In the genomic region with DNA sequence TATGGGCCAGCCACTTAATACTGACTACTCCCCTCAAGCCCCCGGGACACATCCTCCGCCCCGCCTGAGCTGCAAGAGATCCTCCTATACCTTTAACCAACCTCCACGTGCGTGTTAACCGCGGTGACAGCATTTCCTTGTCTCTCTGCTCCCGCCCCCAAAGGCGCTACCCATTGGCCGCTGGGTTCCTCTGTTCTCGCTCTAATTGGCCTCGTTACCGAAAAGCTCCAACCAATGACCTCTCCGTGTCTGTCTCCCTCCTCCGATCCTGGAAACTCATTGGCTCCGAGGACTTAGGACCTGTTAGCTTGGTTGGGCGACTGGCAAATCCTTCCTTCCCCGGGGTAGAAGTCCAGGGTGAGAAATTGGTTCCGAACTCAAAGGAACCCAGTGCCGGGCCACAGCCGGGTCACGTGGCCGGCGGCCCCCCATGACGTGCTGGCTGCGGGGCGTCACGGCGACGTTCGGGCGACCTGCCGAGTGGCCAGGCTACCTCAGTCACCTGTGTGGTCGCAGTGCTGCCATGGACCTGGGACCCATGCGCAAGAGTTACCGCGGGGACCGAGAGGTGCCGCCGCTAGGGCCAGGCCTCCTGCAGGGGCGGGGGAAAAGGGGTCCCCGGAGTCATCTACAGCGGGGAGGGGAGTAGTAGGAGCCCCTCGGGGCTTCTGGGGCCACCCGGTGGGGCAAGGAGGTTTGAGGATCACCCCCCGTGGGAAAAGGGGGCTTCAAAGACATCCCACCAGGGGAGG, we compare ENCODE assay signal across 8 cellular contexts. TPM values are rescaled to one million over a fixed set of nuclear protein-coding genes. Genes with fewer than 3 reads are reported as not detected.
A peak's percentile ranks its signal among the peaks of the same experiment; 100 is the strongest.
DNase-seq lines count a peak whose midpoint lies in the region; TF ChIP-seq lines count a peak whose summit lies in the region.

A gene (plus strand): TSS at position 326 of the 752 bp plus-strand sequence. CDS start 105 bp downstream, at position 431.

- H2AFZ ChIP-seq in H9 (ENCODE audit: low read length) (no peak within 1 kb of the TSS), neural cell (ENCODE audit: low read depth, low read length) (no peak within 1 kb of the TSS)

- H3K18ac ChIP-seq in H9 (ENCODE audit: insufficient read length, low read depth, low read length): no peak within 1 kb of the TSS

- H3K4me2 ChIP-seq in H9 (ENCODE audit: insufficient read depth, insufficient read length, low read length) (peak within 1 kb of the TSS; percentile 98), neural cell (ENCODE audit: low read length) (no peak within 1 kb of the TSS)

- no peak within 1 kb of the TSS for H3K4ac ChIP-seq in H9 (ENCODE audit: low read depth, low read length)

- H3K9me3 ChIP-seq in H9 (ENCODE audit: control insufficient read depth, low read depth, low read length): no peaks in the 10 kb centered on the region
- peaks cover 5% of the 10 kb centered on the region for H3K9me3 ChIP-seq in MG63
- no peaks in the 10 kb centered on the region for H3K9me3 ChIP-seq in neural cell (ENCODE audit: low read length)
- H3K9me3 ChIP-seq in stomach: no peaks in the 10 kb centered on the region

- no peak within 1 kb of the TSS for H4K91ac ChIP-seq in H9 (ENCODE audit: insufficient read length, low read depth, low read length)

- H3T11ph ChIP-seq in H9 (ENCODE audit: low read length): no peak within 1 kb of the TSS

- no peak for TF ChIP-seq POLR2A in stomach (IDR thresholded peaks at IDR 0.05)

- no peak within 1 kb of the TSS for H2BK15ac ChIP-seq in H9 (ENCODE audit: low read depth, low read length)

- no peaks in the 10 kb centered on the region for H3K79me1 ChIP-seq in H9 (ENCODE audit: insufficient read depth, low read depth, low read length, poor library complexity, severe bottlenecking)

- H3K4me1 ChIP-seq in H9 (ENCODE audit: insufficient read depth, low read length): no peaks in the 10 kb centered on the region
- peaks cover 30 to 58% (median 45%) of the 10 kb centered on the region in 4 donors for H3K4me1 ChIP-seq in stomach

- in situ Hi-C loops in G401 (cut with HindIII; ENCODE audit: low sequenced_read_pairs): no loop called here

- H3K9me3 Mint-ChIP-seq in H9: no peaks in the 10 kb centered on the region; a peak in 3 of 5 replicates

- H2BK12ac ChIP-seq in H9 (ENCODE audit: insufficient read length, low read depth, low read length): no peak within 1 kb of the TSS

- H3K14ac ChIP-seq in H9 (ENCODE audit: insufficient read depth, low read length): no peak within 1 kb of the TSS

- H3K9me2 ChIP-seq in neural cell (ENCODE audit: insufficient read depth, low read length): no peaks in the 10 kb centered on the region

- H3K23ac ChIP-seq in H9 (ENCODE audit: insufficient read length, low read depth, low read length): no peak within 1 kb of the TSS

- peak within 1 kb of the TSS in 1 of 3 experiments; percentile 70; a peak in 1 of 7 replicates for H3K27ac Mint-ChIP-seq in H9

- DNase-seq in G401 (ENCODE audit: low spot score) (peak; percentile 100), H9 (peak; percentile 96), MG63 (peak; percentile 99), SHP77 treated with DMSO at 0.1 percent for 48 hours (lab: John Stamatoyannopoulos, UW) (peak; percentile 100), activated gamma-delta T cell (lab: John Stamatoyannopoulos, UW) (peak; percentile 59), fibroblast of villous mesenchyme (ENCODE audit: low read depth) (peak; percentile 96), stomach (peak; percentile 95)

- H3F3A ChIP-seq in neural cell (ENCODE audit: insufficient read depth, low read length, poor library complexity, severe bottlenecking): no peaks in the 10 kb centered on the region

- H3K79me2 ChIP-seq in H9 (ENCODE audit: insufficient read depth, low read length) (no peaks in the 10 kb centered on the region), neural cell (replicated peaks; ENCODE audit: insufficient read depth, low read length) (no peaks in the 10 kb centered on the region)

- H3K4me3 ChIP-seq in MG63 (peak within 1 kb of the TSS; percentile 84), fibroblast of villous mesenchyme (ENCODE audit: low read depth, low read length) (peak within 1 kb of the TSS; percentile 82), neural cell (ENCODE audit: low read length) (peak within 1 kb of the TSS; percentile 68), stomach (peak within 1 kb of the TSS; percentile 75 to 83 (median 82))

- TF ChIP-seq CTCF in H9 (conservative IDR thresholded peaks at IDR 0.05): no peak
- TF ChIP-seq CTCF in fibroblast of villous mesenchyme (IDR thresholded peaks at IDR 0.05; ENCODE audit: insufficient read depth, low read depth, low read length): no peak
- TF ChIP-seq CTCF in neural cell (IDR thresholded peaks at IDR 0.05; ENCODE audit: poor library complexity, severe bottlenecking): no peak
- peak in 1 of 7 experiments; percentile 21 for TF ChIP-seq CTCF in stomach (IDR thresholded peaks at IDR 0.05)

- intact Hi-C loops in stomach (cut with DNase I; ENCODE audit: low total_unique reads): no loop called here

- peaks cover 36% of the 10 kb centered on the region for H3K27me3 Mint-ChIP-seq in H9 (ENCODE audit: low read depth)

- no peak within 1 kb of the TSS for H3K27ac ChIP-seq in H9 (ENCODE audit: insufficient read length, low read depth, low read length)
- H3K27ac ChIP-seq in neural cell (ENCODE audit: low read length): no peak within 1 kb of the TSS
- peak within 1 kb of the TSS; percentile 87 to 90 (median 89) for H3K27ac ChIP-seq in stomach

- H3K9ac ChIP-seq in H9 (ENCODE audit: extremely low read depth, insufficient read length, low read length) (peak within 1 kb of the TSS; percentile 41), neural cell (ENCODE audit: low read length) (peak within 1 kb of the TSS; percentile 25)

- H4K5ac ChIP-seq in H9 (ENCODE audit: insufficient read length, low read depth, low read length): no peak within 1 kb of the TSS

- H4K8ac ChIP-seq in H9 (replicated peaks; ENCODE audit: insufficient read length, low read depth, low read length): no peak within 1 kb of the TSS

- peaks cover 0 to 3% (median 0%) of the 10 kb centered on the region in 3 experiments; a peak in 3 of 7 replicates for H3K36me3 Mint-ChIP-seq in H9 (ENCODE audit: insufficient read depth in 1 of 3, low read depth in 3 of 3)

- H2BK120ac ChIP-seq in H9 (ENCODE audit: low read depth, low read length, poor library complexity, severe bottlenecking): no peak within 1 kb of the TSS

- no peak for TF ChIP-seq EP300 in neural cell (conservative IDR thresholded peaks at IDR 0.05; ENCODE audit: poor library complexity, severe bottlenecking)
- TF ChIP-seq EP300 in stomach (IDR thresholded peaks at IDR 0.05): no peak

- H2AK5ac ChIP-seq in H9 (ENCODE audit: insufficient read length, low read length): no peak within 1 kb of the TSS

- no peak within 1 kb of the TSS for H2BK20ac ChIP-seq in H9 (ENCODE audit: low read depth, low read length, poor library complexity, severe bottlenecking)

- no peak within 1 kb of the TSS for H3K56ac ChIP-seq in H9 (ENCODE audit: insufficient read length, low read depth, low read length)

- H3K27me3 ChIP-seq in H9 (ENCODE audit: insufficient read depth, low read length): peaks cover 2% of the 10 kb centered on the region; the same call in 1 of the 2 replicates
- H3K27me3 ChIP-seq in MG63: no peaks in the 10 kb centered on the region
- no peaks in the 10 kb centered on the region for H3K27me3 ChIP-seq in neural cell (ENCODE audit: insufficient read depth, low read depth, low read length)
- H3K27me3 ChIP-seq in stomach: no peaks in the 10 kb centered on the region

- no CpG with 5 or more reads among the region's 46 CpGs for WGBS in H9 (ENCODE audit: extremely low coverage, insufficient read length, low lambda C conversion rate)
- 0 to 4% (median 1%) methylated on average over 20 to 46 of the region's 46 CpGs for WGBS in stomach, 5 donors

- H4K20me1 ChIP-seq in H9 (ENCODE audit: control insufficient read depth, insufficient read depth, insufficient read length) (no peaks in the 10 kb centered on the region), neural cell (ENCODE audit: insufficient read depth) (no peaks in the 10 kb centered on the region)

- peaks cover 9% of the 10 kb centered on the region for H3K23me2 ChIP-seq in H9 (ENCODE audit: insufficient read length, low read depth, low read length, poor library complexity, severe bottlenecking)

- peaks cover 5 to 13% of the 10 kb centered on the region in 2 experiments; a peak in 3 of 4 replicates for H3K4me1 Mint-ChIP-seq in H9

- H3K36me3 ChIP-seq in MG63 (peaks cover 24% of the 10 kb centered on the region), neural cell (ENCODE audit: insufficient read depth, low read length) (no peaks in the 10 kb centered on the region), stomach (peaks cover 6 to 29% (median 20%) of the 10 kb centered on the region in 4 donors)

- H3K4me3 Mint-ChIP-seq in H9: peak within 1 kb of the TSS; percentile 55 to 83

- H2BK5ac ChIP-seq in H9 (ENCODE audit: insufficient read length, low read length): no peak within 1 kb of the TSS

- TF ChIP-seq RAD21 in neural cell (conservative IDR thresholded peaks at IDR 0.05): no peak

TF ChIP-seq in neural cell, 6 proteins besides CTCF, POLR2A, EP300 and RAD21 (continues in another document):
- peak; percentile 55 for TF ChIP-seq MXI1 (conservative IDR thresholded peaks at IDR 0.05; ENCODE audit: poor library complexity, severe bottlenecking)

RNA-seq across cellular contexts. Expression of the gene that starts here (rescaled TPM):
- total RNA-seq in G401 (2014; rRNA removed; shearing (Covaris generic)): 50.2 and 90.7 TPM in 2 replicates
- 6.7 and 7.3 TPM in 2 replicates for total RNA-seq in H9 (2021)
- total RNA-seq in MG63 (2014; rRNA removed; shearing (Covaris generic); ENCODE audit: low replicate concordance): 41.4 and 89.7 TPM in 2 replicates
- 20.0 and 49.2 TPM in 2 replicates for total RNA-seq in fibroblast of villous mesenchyme
- 1.7 and 2.0 TPM in 2 replicates for polyA plus RNA-seq in neural cell
- polyA minus RNA-seq in neural cell: 3.4 TPM in 2 replicates
- 10 to 100 TPM in 4 of 5 donors, not detected in 1; 12.1 to 44.2 (median 19.8) TPM for total RNA-seq in stomach
- polyA plus RNA-seq in stomach: 10 to 100 TPM in 1 of 3 donors, 1 to 10 TPM in 2; 7.6 to 10.3 (median 8.6) TPM

Comparison
In these comparisons a context has a peak if more than half of its experiments do, and no peak if none do; other contexts are left out.
1. H3K27ac ChIP-seq: peak in stomach (5 of 5); none in H9 (single experiment) and neural cell (single experiment).
2. Peak in every context shown above with its lines, with median percentiles within 50 percentile points of each other: DNase-seq and H3K4me3 ChIP-seq.